ENCODE assay signal across 19 cellular contexts in the genomic region with DNA sequence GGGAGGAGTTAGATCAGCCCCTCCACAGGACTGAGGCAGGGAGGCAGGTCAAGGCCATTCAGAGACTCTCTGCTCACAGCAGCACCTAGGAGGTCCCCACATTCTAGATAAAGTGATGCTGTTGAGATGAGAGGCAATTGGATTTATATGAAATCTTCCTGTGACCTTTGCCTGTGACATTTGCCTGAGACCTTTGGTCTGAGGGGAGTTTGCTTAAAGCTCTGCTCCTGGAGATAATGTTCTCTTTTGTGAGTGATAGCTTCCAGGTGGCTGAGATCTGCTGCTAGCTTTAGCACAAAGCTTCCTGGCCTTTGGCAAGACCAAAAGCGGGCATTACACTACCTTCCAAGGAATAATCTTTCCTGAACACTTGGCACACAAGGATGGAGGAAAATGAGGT. TPM values are rescaled to one million over a fixed set of nuclear protein-coding genes. Genes with fewer than 3 reads are reported as not detected.
DNase-seq lines count a peak whose midpoint lies in the region; FAIRE-seq and TF ChIP-seq lines count a peak whose summit lies in the region.
"Had no signal": no experiment of that assay in that cellular context is flagged by ENCODE, and none has a peak within 500 bp of the region (broad histone marks: within the 10 kb centered on the region; RNA-seq: fewer than 3 reads in every experiment).

No MANE protein-coding gene starts in this region.

- no peaks in the 10 kb centered on the region for H3K23me2 ChIP-seq in H1 (ENCODE audit: low read depth, low read length)

- H3K9ac ChIP-seq in BLaER1 (no peak overlapping the region), H1 (replicated peaks in 1 of 4; ENCODE audit: extremely low read depth in 1 of 4, low read depth in 3 of 4, low read length in 3 of 4) (no peak overlapping the region)

- BruUV-seq in MCF 10A (replicated peaks; lab: Mats Ljungman, UMichigan) = no TSS peak

- no peak overlapping the region for H3K27ac Mint-ChIP-seq in T-helper 2 cell treated with Interferon-gamma antibody and Interleukin-4, amounts not matched to agents 5 μg/mL and 100 μg/mL, for 36 hours
- H3K27ac Mint-ChIP-seq in activated T-helper 2 cell treated with anti-CD3 and anti-CD28 coated beads, Interferon-gamma antibody, Interleukin-2, Interleukin-4, amounts not matched to agents 10 μg/mL and 5 μg/mL and 100 μg/mL, durations not matched to agents 14 hours and 24 hours and 36 hours = peak overlapping the region; percentile 32
- no peak overlapping the region for H3K27ac Mint-ChIP-seq in MCF 10A (ENCODE audit: low read depth, unreplicated experiment)
- H3K27ac Mint-ChIP-seq: CD14-positive monocyte; CD4-positive, alpha-beta memory T cell had no signal

- H4K5ac ChIP-seq in H1 (ENCODE audit: insufficient read length, low read depth, low read length) = no peak overlapping the region

- peaks cover 16% of the 10 kb centered on the region for H3K27me3 Mint-ChIP-seq in T-helper 2 cell treated with Interferon-gamma antibody and Interleukin-4, amounts not matched to agents 5 μg/mL and 100 μg/mL, for 36 hours (ENCODE audit: low read depth)
- peaks cover 18% of the 10 kb centered on the region for H3K27me3 Mint-ChIP-seq in activated T-helper 2 cell treated with anti-CD3 and anti-CD28 coated beads, Interferon-gamma antibody, Interleukin-2, Interleukin-4, amounts not matched to agents 10 μg/mL and 5 μg/mL and 100 μg/mL, durations not matched to agents 14 hours and 24 hours and 36 hours (ENCODE audit: low read depth)
- H3K27me3 Mint-ChIP-seq in MCF 10A (ENCODE audit: insufficient read depth, unreplicated experiment) = no peaks in the 10 kb centered on the region

- no peak for TF ChIP-seq RAD21 in H1 (IDR thresholded peaks at IDR 0.05 in 1 of 2, conservative IDR thresholded peaks at IDR 0.05 in 1 of 2; ENCODE audit: low read depth in 2 of 2, low read length in 2 of 2)

- no peaks in the 10 kb centered on the region for H3K79me1 ChIP-seq in H1 (ENCODE audit: low read depth, low read length)

- H3K4me3 Mint-ChIP-seq in T-helper 2 cell treated with Interferon-gamma antibody and Interleukin-4, amounts not matched to agents 5 μg/mL and 100 μg/mL, for 36 hours = peak overlapping the region; percentile 6
- H3K4me3 Mint-ChIP-seq in activated T-helper 2 cell treated with anti-CD3 and anti-CD28 coated beads, Interferon-gamma antibody, Interleukin-2, Interleukin-4, amounts not matched to agents 10 μg/mL and 5 μg/mL and 100 μg/mL, durations not matched to agents 14 hours and 24 hours and 36 hours (ENCODE audit: low read depth) = no peak overlapping the region
- no peak overlapping the region for H3K4me3 Mint-ChIP-seq in MCF 10A (ENCODE audit: unreplicated experiment)
- H3K4me3 Mint-ChIP-seq: CD14-positive monocyte; CD4-positive, alpha-beta memory T cell had no signal

- H2AK5ac ChIP-seq in H1 (ENCODE audit: low read depth, low read length) = no peak overlapping the region

- H3K27me3 ChIP-seq in BLaER1 (no peaks in the 10 kb centered on the region), H1 (replicated peaks in 1 of 4; ENCODE audit: control insufficient read depth in 3 of 4, extremely low read depth in 1 of 4, insufficient read depth in 3 of 4, low read length in 3 of 4) (no peaks in the 10 kb centered on the region)

- no peak overlapping the region for H2BK12ac ChIP-seq in H1 (ENCODE audit: low read depth, low read length)

- H2BK20ac ChIP-seq in H1 (ENCODE audit: low read length) = no peak overlapping the region

- H3K14ac ChIP-seq in H1 (ENCODE audit: insufficient read length) = no peak overlapping the region

- no peak overlapping the region for H2BK5ac ChIP-seq in H1 (ENCODE audit: low read depth, low read length)

- H3K36me3 ChIP-seq in BLaER1 (no peaks in the 10 kb centered on the region), H1 (ENCODE audit: control insufficient read depth in 2 of 4, insufficient read depth in 4 of 4, low read length in 3 of 4) (no peaks in the 10 kb centered on the region)

- no peak overlapping the region for H4K91ac ChIP-seq in H1 (replicated peaks; ENCODE audit: insufficient read length, low read length)

- POLR2A ChIA-PET in H1 (lab: Charles Lee; ENCODE audit: partially characterized antibody) = no interaction called here
- POLR2A ChIA-PET in MCF 10A (lab: Yijun Ruan, JAX) = no interaction called here

- H3K36me3 Mint-ChIP-seq in T-helper 2 cell treated with Interferon-gamma antibody and Interleukin-4, amounts not matched to agents 5 μg/mL and 100 μg/mL, for 36 hours (ENCODE audit: low read depth) = no peaks in the 10 kb centered on the region
- no peaks in the 10 kb centered on the region for H3K36me3 Mint-ChIP-seq in activated T-helper 2 cell treated with anti-CD3 and anti-CD28 coated beads, Interferon-gamma antibody, Interleukin-2, Interleukin-4, amounts not matched to agents 10 μg/mL and 5 μg/mL and 100 μg/mL, durations not matched to agents 14 hours and 24 hours and 36 hours (ENCODE audit: low read depth)
- H3K36me3 Mint-ChIP-seq in MCF 10A (ENCODE audit: insufficient read depth, unreplicated experiment) = no peaks in the 10 kb centered on the region
- H3K36me3 Mint-ChIP-seq: CD14-positive monocyte; CD4-positive, alpha-beta memory T cell had no signal

- no peak overlapping the region for H4K8ac ChIP-seq in H1 (ENCODE audit: extremely low read depth, insufficient read depth, low read length)

- H3K9me3 ChIP-seq in BLaER1 = no peaks in the 10 kb centered on the region
- no peaks in the 10 kb centered on the region for H3K9me3 ChIP-seq in H1 (ENCODE audit: insufficient read depth in 2 of 2, low read depth in 1 of 2, low read length in 1 of 2)
- H3K9me3 ChIP-seq: A549 had no signal

- H3K4me1 Mint-ChIP-seq in T-helper 2 cell treated with Interferon-gamma antibody and Interleukin-4, amounts not matched to agents 5 μg/mL and 100 μg/mL, for 36 hours (ENCODE audit: low read depth) = peaks cover 20% of the 10 kb centered on the region
- peaks cover 15% of the 10 kb centered on the region for H3K4me1 Mint-ChIP-seq in activated T-helper 2 cell treated with anti-CD3 and anti-CD28 coated beads, Interferon-gamma antibody, Interleukin-2, Interleukin-4, amounts not matched to agents 10 μg/mL and 5 μg/mL and 100 μg/mL, durations not matched to agents 14 hours and 24 hours and 36 hours (ENCODE audit: low read depth)
- no peaks in the 10 kb centered on the region for H3K4me1 Mint-ChIP-seq in MCF 10A (ENCODE audit: insufficient read depth, unreplicated experiment)
- H3K4me1 Mint-ChIP-seq: CD14-positive monocyte; CD4-positive, alpha-beta memory T cell had no signal

- H3K4me3 ChIP-seq in BLaER1 (no peak overlapping the region), H1 (ENCODE audit: extremely low read depth in 1 of 4, insufficient read depth in 2 of 4, low read depth in 3 of 4, low read length in 4 of 4) (no peak overlapping the region)
- H3K4me3 ChIP-seq: A549, GM12878 had no signal

- no peak for TF ChIP-seq CTCF in H1 (IDR thresholded peaks at IDR 0.05; ENCODE audit: control extremely low read depth in 1 of 3, insufficient read depth in 1 of 3, low read depth in 1 of 3, low read length in 3 of 3)
- TF ChIP-seq CTCF in MCF 10A (IDR thresholded peaks at IDR 0.05; ENCODE audit: unreplicated experiment) = no peak

- H3K4me2 ChIP-seq in BLaER1 (0 out of 2 replicates have a peak overlapping the region, but pooled peaks have one; percentile 2), H1 (ENCODE audit: insufficient read depth in 1 of 2, low read depth in 2 of 2, low read length in 2 of 2) (no peak overlapping the region)
- H3K4me2 ChIP-seq: A549 had no signal

- no peak overlapping the region for H2BK120ac ChIP-seq in H1 (replicated peaks; ENCODE audit: low read depth, low read length)

- no peak overlapping the region for H3K27ac ChIP-seq in BLaER1
- H3K27ac ChIP-seq in H1 (ENCODE audit: low read depth, low read length) = no peak overlapping the region
- H3K27ac ChIP-seq: 22Rv1, A549 had no signal

- H3K9me3 Mint-ChIP-seq in T-helper 2 cell treated with Interferon-gamma antibody and Interleukin-4, amounts not matched to agents 5 μg/mL and 100 μg/mL, for 36 hours = no peaks in the 10 kb centered on the region
- no peaks in the 10 kb centered on the region for H3K9me3 Mint-ChIP-seq in activated T-helper 2 cell treated with anti-CD3 and anti-CD28 coated beads, Interferon-gamma antibody, Interleukin-2, Interleukin-4, amounts not matched to agents 10 μg/mL and 5 μg/mL and 100 μg/mL, durations not matched to agents 14 hours and 24 hours and 36 hours
- no peaks in the 10 kb centered on the region for H3K9me3 Mint-ChIP-seq in MCF 10A (ENCODE audit: unreplicated experiment)
- H3K9me3 Mint-ChIP-seq: CD14-positive monocyte; CD4-positive, alpha-beta memory T cell had no signal

- no peaks in the 10 kb centered on the region for H4K20me1 ChIP-seq in BLaER1
- no peaks in the 10 kb centered on the region for H4K20me1 ChIP-seq in H1 (replicated peaks in 1 of 2; ENCODE audit: control insufficient read depth in 1 of 2, insufficient read depth in 2 of 2, low read length in 2 of 2)

- 77% methylated on average over 1 of the region's 1 CpG; no CpG with 5 or more reads in 1 of the 2 experiments for whole genome bisulfite sequencing in H1 (ENCODE audit: extremely low coverage in 1 of 2, insufficient coverage in 1 of 2, insufficient read length in 1 of 2, insufficient replicate concordance in 2 of 2, low coverage in 1 of 2, low lambda C conversion rate in 2 of 2, missing lambda C conversion rate in 1 of 2), 2 experiments

- H3K4me1 ChIP-seq in BLaER1 (peaks cover 6% of the 10 kb centered on the region; the same call in 1 of the 2 replicates), H1 (replicated peaks in 1 of 4; ENCODE audit: control insufficient read depth in 3 of 4, insufficient read depth in 4 of 4, low read length in 3 of 4) (no peaks in the 10 kb centered on the region)
- H3K4me1 ChIP-seq: A549 had no signal

- DNase-seq in T-helper 2 cell treated with Interferon-gamma antibody and Interleukin-4, amounts not matched to agents 5 μg/mL and 100 μg/mL, for 36 hours (ENCODE audit: low spot score) = no peak
- DNase-seq in T-helper 2 cell (no peak), H1 (ENCODE audit: low read depth in 1 of 2, low spot score in 2 of 2) (no peak), NOMO-1 treated with dmso at 0.1 percent for 144 hours (lab: John Stamatoyannopoulos, UW; ENCODE audit: unreplicated experiment) (no peak), MCF 10A (ENCODE audit: unreplicated experiment) (no peak)
- DNase-seq in activated T-helper 2 cell treated with anti-CD3 and anti-CD28 coated beads, Interferon-gamma antibody, Interleukin-2, Interleukin-4, amounts not matched to agents 10 μg/mL and 5 μg/mL and 100 μg/mL, durations not matched to agents 14 hours and 24 hours and 36 hours (ENCODE audit: low spot score) = no peak
- DNase-seq: AML-193; CD4-positive, alpha-beta memory T cell; DMS79 treated with DMSO at 0.1 percent for 48 hours; HCEC 1CT had no signal

- no peak for TF ChIP-seq POLR2A in H1 (IDR thresholded peaks at IDR 0.05; ENCODE audit: control extremely low read depth in 1 of 2, low read depth in 2 of 2, low read length in 2 of 2)

- no peak for TF ChIP-seq EP300 in H1 (IDR thresholded peaks at IDR 0.05; ENCODE audit: borderline replicate concordance in 1 of 2, low read depth in 2 of 2, low read length in 2 of 2)

- H3K23ac ChIP-seq in H1 (ENCODE audit: insufficient read length) = no peak overlapping the region

- H2AFZ ChIP-seq in H1 (ENCODE audit: low read length) = peak overlapping the region; percentile 36; the same call in 1 of the 2 replicates

- H3K79me2 ChIP-seq in H1 (ENCODE audit: control insufficient read depth in 1 of 2, insufficient read depth in 2 of 2, low read length in 2 of 2) = no peaks in the 10 kb centered on the region

- H3K4ac ChIP-seq in H1 (replicated peaks; ENCODE audit: insufficient read length, low read depth, low read length) = no peak overlapping the region

- intact Hi-C loops in activated T-helper 2 cell treated with anti-CD3 and anti-CD28 coated beads, Interferon-gamma antibody, Interleukin-2, Interleukin-4, amounts not matched to agents 10 μg/mL and 5 μg/mL and 100 μg/mL, durations not matched to agents 14 hours and 24 hours and 36 hours (cut with micrococcal nuclease) = no loop called here
- intact Hi-C loops in MCF 10A (cut with micrococcal nuclease) = no loop called here

- no peak overlapping the region for H2BK15ac ChIP-seq in H1 (ENCODE audit: low read length)

- no peak for FAIRE-seq in H1 (lab: Jason Lieb, UNC)
- FAIRE-seq: A549, GM12878, GM19239, H54, HTR-8/SVneo had no signal

- H3K56ac ChIP-seq in H1 (replicated peaks; ENCODE audit: insufficient read length, low read depth, low read length) = no peak overlapping the region

- H3K18ac ChIP-seq in H1 (ENCODE audit: extremely low read depth, low read length) = no peak overlapping the region

- CTCF ChIA-PET in H1 (lab: Charles Lee; ENCODE audit: partially characterized antibody) = no interaction called here
- CTCF ChIA-PET in MCF 10A (lab: Yijun Ruan, JAX) = interaction anchor here (0.7 kb wide), 1 partner anchor 104 kb away, joined by 3 read pairs; no protein-coding TSS in a partner anchor

RNA-seq across cellular contexts. Expression of gene TMEM244, which starts 43.3 kb away (rescaled TPM):
- total RNA-seq in activated T-helper 2 cell treated with anti-CD3 and anti-CD28 coated beads, Interferon-gamma antibody, Interleukin-2, Interleukin-4, amounts not matched to agents 10 μg/mL and 5 μg/mL and 100 μg/mL, durations not matched to agents 14 hours and 24 hours and 36 hours = not detected in 2 replicates
- total RNA-seq in H1 (2021; fragmentation: NEBNext Ultra II Directional; extraction: Animal tissue kit (Norgen Biotek cat#: 25700)) = not detected in 2 replicates
- not detected in 2 replicates for polyA plus RNA-seq in H1 (2011; rRNA removed)
- not detected for polyA plus RNA-seq in H1 (2011; cell fraction: cytosol; rRNA removed)
- polyA plus RNA-seq in H1 (2011; cell fraction: nucleus; rRNA removed) = not detected
- polyA plus RNA-seq in H1 (2012, experiment 1 of 2) = not detected in 4 replicates
- not detected for polyA plus RNA-seq in H1 (2012, experiment 2 of 2)
- polyA plus RNA-seq in H1 (2013, experiment 1 of 2) = not detected
- not detected for polyA plus RNA-seq in H1 (2013, experiment 2 of 2)
- polyA minus RNA-seq in H1 (2011; rRNA and poly(A)+ RNA removed) = not detected in 2 replicates
- polyA minus RNA-seq in H1 (2011; cell fraction: cytosol; rRNA and poly(A)+ RNA removed) = not detected
- not detected for polyA minus RNA-seq in H1 (2011; cell fraction: nucleus; rRNA and poly(A)+ RNA removed)
- not detected in 2 replicates for total RNA-seq in MCF 10A (2022)
- total RNA-seq: GM12878 had no signal
- polyA plus RNA-seq: A549, BJ, CD14-positive monocyte had no signal
